Comparison of ENCODE assay signal across 20 cellular contexts in genomic region chr2:160608525-160609085, GRCh38.
"Had no signal": no experiment of that assay in that cellular context is flagged by ENCODE, and none has a peak within 500 bp of the region (broad histone marks: within the 10 kb centered on the region; RNA-seq: fewer than 3 reads in every experiment).

No MANE protein-coding gene starts in this region.

- H3K27ac ChIP-seq: coronary artery, stomach, thoracic aorta, transverse colon had no signal

- ATAC-seq: left lobe of liver, natural killer cell had no signal

- DNase-seq: effector CD4-positive, alpha-beta T cell; endodermal cell; erythroblast; heart right ventricle; hypothalamus; kidney glomerular epithelial cell; natural killer cell; posterior cingulate gyrus; small intestine; stimulated activated CD4-positive, alpha-beta T cell treated with anti-CD3 and anti-CD28 coated beads, Interleukin-12 subunit alpha, Interleukin-12 subunit beta, amount 100 ng/mL, for 4 hours; stomach; substantia nigra; transverse colon had no signal

- H3K4me3 ChIP-seq: coronary artery, heart right ventricle, lung, stomach, thoracic aorta, transverse colon had no signal

- H3K27me3 ChIP-seq: heart right ventricle, stomach, transverse colon had no signal

- H3K4me1 ChIP-seq: stomach, transverse colon had no signal

- FAIRE-seq: endothelial cell of umbilical vein, frontal cortex, islet of Langerhans, small intestine had no signal

- H3K36me3 ChIP-seq: heart right ventricle, stomach, thoracic aorta, transverse colon had no signal
